In genomic region chr15:85692873-85693272, GRCh38 we compare ENCODE assay signal across 1 cellular context.
A peak's percentile ranks its signal among the peaks of the same experiment; 100 is the strongest.
TF ChIP-seq lines count a peak whose summit lies in the region.

No MANE protein-coding gene starts in this region.

TF ChIP-seq in GM12878, 131 proteins besides CTCF, POLR2A, EP300 and RAD21 (continued from another document and continues in another):
- TF ChIP-seq, protein P1, sequence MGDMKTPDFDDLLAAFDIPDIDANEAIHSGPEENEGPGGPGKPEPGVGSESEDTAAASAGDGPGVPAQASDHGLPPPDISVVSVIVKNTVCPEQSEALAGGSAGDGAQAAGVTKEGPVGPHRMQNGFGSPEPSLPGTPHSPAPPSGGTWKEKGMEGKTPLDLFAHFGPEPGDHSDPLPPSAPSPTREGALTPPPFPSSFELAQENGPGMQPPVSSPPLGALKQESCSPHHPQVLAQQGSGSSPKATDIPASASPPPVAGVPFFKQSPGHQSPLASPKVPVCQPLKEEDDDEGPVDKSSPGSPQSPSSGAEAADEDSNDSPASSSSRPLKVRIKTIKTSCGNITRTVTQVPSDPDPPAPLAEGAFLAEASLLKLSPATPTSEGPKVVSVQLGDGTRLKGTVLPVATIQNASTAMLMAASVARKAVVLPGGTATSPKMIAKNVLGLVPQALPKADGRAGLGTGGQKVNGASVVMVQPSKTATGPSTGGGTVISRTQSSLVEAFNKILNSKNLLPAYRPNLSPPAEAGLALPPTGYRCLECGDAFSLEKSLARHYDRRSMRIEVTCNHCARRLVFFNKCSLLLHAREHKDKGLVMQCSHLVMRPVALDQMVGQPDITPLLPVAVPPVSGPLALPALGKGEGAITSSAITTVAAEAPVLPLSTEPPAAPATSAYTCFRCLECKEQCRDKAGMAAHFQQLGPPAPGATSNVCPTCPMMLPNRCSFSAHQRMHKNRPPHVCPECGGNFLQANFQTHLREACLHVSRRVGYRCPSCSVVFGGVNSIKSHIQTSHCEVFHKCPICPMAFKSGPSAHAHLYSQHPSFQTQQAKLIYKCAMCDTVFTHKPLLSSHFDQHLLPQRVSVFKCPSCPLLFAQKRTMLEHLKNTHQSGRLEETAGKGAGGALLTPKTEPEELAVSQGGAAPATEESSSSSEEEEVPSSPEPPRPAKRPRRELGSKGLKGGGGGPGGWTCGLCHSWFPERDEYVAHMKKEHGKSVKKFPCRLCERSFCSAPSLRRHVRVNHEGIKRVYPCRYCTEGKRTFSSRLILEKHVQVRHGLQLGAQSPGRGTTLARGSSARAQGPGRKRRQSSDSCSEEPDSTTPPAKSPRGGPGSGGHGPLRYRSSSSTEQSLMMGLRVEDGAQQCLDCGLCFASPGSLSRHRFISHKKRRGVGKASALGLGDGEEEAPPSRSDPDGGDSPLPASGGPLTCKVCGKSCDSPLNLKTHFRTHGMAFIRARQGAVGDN (IDR thresholded peaks at IDR 0.05): peak; percentile 80
- no peak for TF ChIP-seq JUND (IDR thresholded peaks at IDR 0.05; ENCODE audit: low read depth, low read length)
- no peak for TF ChIP-seq ZNF622 (IDR thresholded peaks at IDR 0.05)
- TF ChIP-seq SIN3A (IDR thresholded peaks at IDR 0.05; ENCODE audit: low read depth, low read length): peak; percentile 79; the same call in 1 of the 2 replicates
- no peak for TF ChIP-seq CHD4 (IDR thresholded peaks at IDR 0.05)
- TF ChIP-seq PRDM15 (CRISPR knock-in tag; IDR thresholded peaks at IDR 0.05): no peak
- 0 out of 2 replicates have a peak, but pooled peaks have one; percentile 42 for TF ChIP-seq NKRF (conservative IDR thresholded peaks at IDR 0.05)
- TF ChIP-seq PAX8 (IDR thresholded peaks at IDR 0.05): no peak
- no peak for TF ChIP-seq ZBED1 (IDR thresholded peaks at IDR 0.05; ENCODE audit: borderline replicate concordance)
- no peak for TF ChIP-seq ATF3 (IDR thresholded peaks at IDR 0.05; ENCODE audit: borderline replicate concordance, extremely low read depth, low read depth, low read length)
- peak; percentile 94 for TF ChIP-seq TCF12 (IDR thresholded peaks at IDR 0.05; ENCODE audit: low read depth, low read length)
- TF ChIP-seq FOXM1 (IDR thresholded peaks at IDR 0.05; ENCODE audit: low read depth, low read length): peak; percentile 73; the same call in 1 of the 2 replicates
- TF ChIP-seq LARP7 (IDR thresholded peaks at IDR 0.05): no peak
- no peak for TF ChIP-seq HDAC2 (IDR thresholded peaks at IDR 0.05)
- TF ChIP-seq BCL11A (IDR thresholded peaks at IDR 0.05; ENCODE audit: low read depth, low read length): peak; percentile 55; the same call in 1 of the 2 replicates
- no peak for TF ChIP-seq NFXL1 (IDR thresholded peaks at IDR 0.05; ENCODE audit: borderline replicate concordance)
- peak; percentile 71 for TF ChIP-seq GATAD2B (conservative IDR thresholded peaks at IDR 0.05; ENCODE audit: low read depth)
- TF ChIP-seq, protein P2, sequence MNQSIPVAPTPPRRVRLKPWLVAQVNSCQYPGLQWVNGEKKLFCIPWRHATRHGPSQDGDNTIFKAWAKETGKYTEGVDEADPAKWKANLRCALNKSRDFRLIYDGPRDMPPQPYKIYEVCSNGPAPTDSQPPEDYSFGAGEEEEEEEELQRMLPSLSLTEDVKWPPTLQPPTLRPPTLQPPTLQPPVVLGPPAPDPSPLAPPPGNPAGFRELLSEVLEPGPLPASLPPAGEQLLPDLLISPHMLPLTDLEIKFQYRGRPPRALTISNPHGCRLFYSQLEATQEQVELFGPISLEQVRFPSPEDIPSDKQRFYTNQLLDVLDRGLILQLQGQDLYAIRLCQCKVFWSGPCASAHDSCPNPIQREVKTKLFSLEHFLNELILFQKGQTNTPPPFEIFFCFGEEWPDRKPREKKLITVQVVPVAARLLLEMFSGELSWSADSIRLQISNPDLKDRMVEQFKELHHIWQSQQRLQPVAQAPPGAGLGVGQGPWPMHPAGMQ (IDR thresholded peaks at IDR 0.05; ENCODE audit: borderline replicate concordance): no peak
- TF ChIP-seq, protein P3, sequence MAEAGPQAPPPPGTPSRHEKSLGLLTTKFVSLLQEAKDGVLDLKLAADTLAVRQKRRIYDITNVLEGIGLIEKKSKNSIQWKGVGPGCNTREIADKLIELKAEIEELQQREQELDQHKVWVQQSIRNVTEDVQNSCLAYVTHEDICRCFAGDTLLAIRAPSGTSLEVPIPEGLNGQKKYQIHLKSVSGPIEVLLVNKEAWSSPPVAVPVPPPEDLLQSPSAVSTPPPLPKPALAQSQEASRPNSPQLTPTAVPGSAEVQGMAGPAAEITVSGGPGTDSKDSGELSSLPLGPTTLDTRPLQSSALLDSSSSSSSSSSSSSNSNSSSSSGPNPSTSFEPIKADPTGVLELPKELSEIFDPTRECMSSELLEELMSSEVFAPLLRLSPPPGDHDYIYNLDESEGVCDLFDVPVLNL (IDR thresholded peaks at IDR 0.05; ENCODE audit: low read depth, low read length): no peak
- TF ChIP-seq, protein P4, sequence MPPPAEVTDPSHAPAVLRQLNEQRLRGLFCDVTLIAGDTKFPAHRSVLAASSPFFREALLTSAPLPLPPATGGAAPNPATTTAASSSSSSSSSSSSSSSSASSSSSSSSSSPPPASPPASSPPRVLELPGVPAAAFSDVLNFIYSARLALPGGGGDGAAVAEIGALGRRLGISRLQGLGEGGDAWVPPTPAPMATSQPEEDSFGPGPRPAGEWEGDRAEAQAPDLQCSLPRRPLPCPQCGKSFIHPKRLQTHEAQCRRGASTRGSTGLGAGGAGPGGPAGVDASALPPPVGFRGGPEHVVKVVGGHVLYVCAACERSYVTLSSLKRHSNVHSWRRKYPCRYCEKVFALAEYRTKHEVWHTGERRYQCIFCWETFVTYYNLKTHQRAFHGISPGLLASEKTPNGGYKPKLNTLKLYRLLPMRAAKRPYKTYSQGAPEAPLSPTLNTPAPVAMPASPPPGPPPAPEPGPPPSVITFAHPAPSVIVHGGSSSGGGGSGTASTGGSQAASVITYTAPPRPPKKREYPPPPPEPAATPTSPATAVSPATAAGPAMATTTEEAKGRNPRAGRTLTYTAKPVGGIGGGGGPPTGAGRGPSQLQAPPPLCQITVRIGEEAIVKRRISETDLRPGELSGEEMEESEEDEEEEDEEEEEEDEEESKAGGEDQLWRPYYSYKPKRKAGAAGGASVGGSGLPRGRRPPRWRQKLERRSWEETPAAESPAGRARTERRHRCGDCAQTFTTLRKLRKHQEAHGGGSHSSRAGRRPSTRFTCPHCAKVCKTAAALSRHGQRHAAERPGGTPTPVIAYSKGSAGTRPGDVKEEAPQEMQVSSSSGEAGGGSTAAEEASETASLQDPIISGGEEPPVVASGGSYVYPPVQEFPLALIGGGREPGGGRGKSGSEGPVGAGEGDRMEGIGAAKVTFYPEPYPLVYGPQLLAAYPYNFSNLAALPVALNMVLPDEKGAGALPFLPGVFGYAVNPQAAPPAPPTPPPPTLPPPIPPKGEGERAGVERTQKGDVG (CRISPR knock-in tag; IDR thresholded peaks at IDR 0.05): no peak
- TF ChIP-seq CREB1 (IDR thresholded peaks at IDR 0.05; ENCODE audit: low read depth): no peak
- TF ChIP-seq SMAD1 (IDR thresholded peaks at IDR 0.05; ENCODE audit: low read depth, partially characterized antibody): peak; percentile 89
- TF ChIP-seq BMI1 (IDR thresholded peaks at IDR 0.05; ENCODE audit: borderline replicate concordance): no peak; the same call in 1 of the 2 replicates
- TF ChIP-seq MXI1 (IDR thresholded peaks at IDR 0.05; ENCODE audit: low read depth, low read length): 0 out of 2 replicates have a peak, but pooled peaks have one; percentile 34
- TF ChIP-seq YBX1 (IDR thresholded peaks at IDR 0.05): no peak
- no peak for TF ChIP-seq TARDBP (IDR thresholded peaks at IDR 0.05; ENCODE audit: borderline replicate concordance)
- 0 out of 2 replicates have a peak, but pooled peaks have one; percentile 57 for TF ChIP-seq TAF1 (IDR thresholded peaks at IDR 0.05; ENCODE audit: borderline replicate concordance, low read depth, low read length)
- TF ChIP-seq, protein P5, sequence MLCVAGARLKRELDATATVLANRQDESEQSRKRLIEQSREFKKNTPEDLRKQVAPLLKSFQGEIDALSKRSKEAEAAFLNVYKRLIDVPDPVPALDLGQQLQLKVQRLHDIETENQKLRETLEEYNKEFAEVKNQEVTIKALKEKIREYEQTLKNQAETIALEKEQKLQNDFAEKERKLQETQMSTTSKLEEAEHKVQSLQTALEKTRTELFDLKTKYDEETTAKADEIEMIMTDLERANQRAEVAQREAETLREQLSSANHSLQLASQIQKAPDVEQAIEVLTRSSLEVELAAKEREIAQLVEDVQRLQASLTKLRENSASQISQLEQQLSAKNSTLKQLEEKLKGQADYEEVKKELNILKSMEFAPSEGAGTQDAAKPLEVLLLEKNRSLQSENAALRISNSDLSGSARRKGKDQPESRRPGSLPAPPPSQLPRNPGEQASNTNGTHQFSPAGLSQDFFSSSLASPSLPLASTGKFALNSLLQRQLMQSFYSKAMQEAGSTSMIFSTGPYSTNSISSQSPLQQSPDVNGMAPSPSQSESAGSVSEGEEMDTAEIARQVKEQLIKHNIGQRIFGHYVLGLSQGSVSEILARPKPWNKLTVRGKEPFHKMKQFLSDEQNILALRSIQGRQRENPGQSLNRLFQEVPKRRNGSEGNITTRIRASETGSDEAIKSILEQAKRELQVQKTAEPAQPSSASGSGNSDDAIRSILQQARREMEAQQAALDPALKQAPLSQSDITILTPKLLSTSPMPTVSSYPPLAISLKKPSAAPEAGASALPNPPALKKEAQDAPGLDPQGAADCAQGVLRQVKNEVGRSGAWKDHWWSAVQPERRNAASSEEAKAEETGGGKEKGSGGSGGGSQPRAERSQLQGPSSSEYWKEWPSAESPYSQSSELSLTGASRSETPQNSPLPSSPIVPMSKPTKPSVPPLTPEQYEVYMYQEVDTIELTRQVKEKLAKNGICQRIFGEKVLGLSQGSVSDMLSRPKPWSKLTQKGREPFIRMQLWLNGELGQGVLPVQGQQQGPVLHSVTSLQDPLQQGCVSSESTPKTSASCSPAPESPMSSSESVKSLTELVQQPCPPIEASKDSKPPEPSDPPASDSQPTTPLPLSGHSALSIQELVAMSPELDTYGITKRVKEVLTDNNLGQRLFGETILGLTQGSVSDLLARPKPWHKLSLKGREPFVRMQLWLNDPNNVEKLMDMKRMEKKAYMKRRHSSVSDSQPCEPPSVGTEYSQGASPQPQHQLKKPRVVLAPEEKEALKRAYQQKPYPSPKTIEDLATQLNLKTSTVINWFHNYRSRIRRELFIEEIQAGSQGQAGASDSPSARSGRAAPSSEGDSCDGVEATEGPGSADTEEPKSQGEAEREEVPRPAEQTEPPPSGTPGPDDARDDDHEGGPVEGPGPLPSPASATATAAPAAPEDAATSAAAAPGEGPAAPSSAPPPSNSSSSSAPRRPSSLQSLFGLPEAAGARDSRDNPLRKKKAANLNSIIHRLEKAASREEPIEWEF (IDR thresholded peaks at IDR 0.05; ENCODE audit: insufficient replicate concordance, low read depth, low read length): peak; percentile 72
- peak; percentile 52; the same call in 1 of the 2 replicates for TF ChIP-seq MLLT1 (IDR thresholded peaks at IDR 0.05)
- no peak for TF ChIP-seq EED (IDR thresholded peaks at IDR 0.05; ENCODE audit: low read depth)
- 0 out of 2 replicates have a peak, but pooled peaks have one; percentile 38 for TF ChIP-seq STAT3 (IDR thresholded peaks at IDR 0.05; ENCODE audit: low read depth, low read length)
- peak; percentile 66 for TF ChIP-seq RUNX3 (IDR thresholded peaks at IDR 0.05; ENCODE audit: low read length)
- no peak for TF ChIP-seq BRCA1 (IDR thresholded peaks at IDR 0.05; ENCODE audit: low read depth, low read length)
- 0 out of 2 replicates have a peak, but pooled peaks have one; percentile 13 for TF ChIP-seq JUNB (IDR thresholded peaks at IDR 0.05)
- no peak for TF ChIP-seq SRF (IDR thresholded peaks at IDR 0.05; ENCODE audit: low read depth in 2 of 2, low read length in 2 of 2)
